ENCODE assay signal across 20 cellular contexts in genomic region chr7:150572496-150572895, GRCh38. TPM values are rescaled to one million over a fixed set of nuclear protein-coding genes. Genes with fewer than 3 reads are reported as not detected.
DNase-seq lines count a peak whose midpoint lies in the region; ATAC-seq and TF ChIP-seq lines count a peak whose summit lies in the region.
"Had no signal": no experiment of that assay in that cellular context is flagged by ENCODE, and none has a peak within 500 bp of the region (broad histone marks: within the 10 kb centered on the region; RNA-seq: fewer than 3 reads in every experiment).

No MANE protein-coding gene starts in this region.

- intact Hi-C loops in esophagus squamous epithelium (cut with DNase I): no loop called here

- no peaks in the 10 kb centered on the region for H3K4me1 ChIP-seq in SK-N-SH (ENCODE audit: control insufficient read depth in 1 of 2, insufficient read depth in 2 of 2, low read depth in 1 of 2, low read length in 1 of 2)
- H3K4me1 ChIP-seq in esophagus squamous epithelium: peaks cover 0 to 10% (median 0%) of the 10 kb centered on the region in 3 donors

- no peak for TF ChIP-seq POLR2A in esophagus squamous epithelium (IDR thresholded peaks at IDR 0.05)

- no peak for TF ChIP-seq CTCF in SK-N-SH (IDR thresholded peaks at IDR 0.05)
- no peak for TF ChIP-seq CTCF in esophagus squamous epithelium (IDR thresholded peaks at IDR 0.05)

- H3K36me3 ChIP-seq in SK-N-SH (replicated peaks in 1 of 2; ENCODE audit: control insufficient read depth in 1 of 2, insufficient read depth in 2 of 2, low read length in 1 of 2) (no peaks in the 10 kb centered on the region), esophagus squamous epithelium (peaks cover 0 to 32% (median 0%) of the 10 kb centered on the region in 3 donors)

- H3K36me3 Mint-ChIP-seq in activated naive CD8-positive, alpha-beta T cell: peaks cover 59% of the 10 kb centered on the region
- H3K36me3 Mint-ChIP-seq in activated naive CD8-positive, alpha-beta T cell treated with anti-CD3 and anti-CD28 coated beads, Interleukin-2, amount 50 U/mL, for 24 hours (ENCODE audit: low read depth): peaks cover 57% of the 10 kb centered on the region
- peaks cover 70 to 88% (median 73%) of the 10 kb centered on the region in 3 donors for H3K36me3 Mint-ChIP-seq in immature natural killer cell

- DNase-seq in SK-N-SH: no peak
- no peak for DNase-seq in activated naive CD8-positive, alpha-beta T cell treated with anti-CD3 and anti-CD28 coated beads, Interleukin-2, amount 50 U/mL, for 24 hours
- no peak for DNase-seq in immature natural killer cell
- no peak for DNase-seq in RKO (ENCODE audit: low spot score)
- DNase-seq in esophagus squamous epithelium (lab: John Stamatoyannopoulos, UW): no peak
- DNase-seq: AML-193, KBM-7, NCI-H1694 treated with DMSO at 0.1 percent for 48 hours, NCI-H510A, NCI-H748 treated with DMSO at 0.1 percent for 48 hours, SHP77 had no signal

- H3K4me3 ChIP-seq in SK-N-SH (ENCODE audit: low read depth in 2 of 2, low read length in 1 of 2) (no peak overlapping the region), esophagus squamous epithelium (no peak overlapping the region)
- H3K4me3 ChIP-seq: SK-N-MC had no signal

- H3K27me3 ChIP-seq in SK-N-SH (ENCODE audit: insufficient read depth) (no peaks in the 10 kb centered on the region), esophagus squamous epithelium (no peaks in the 10 kb centered on the region)

- peaks cover 54% of the 10 kb centered on the region for H3K4me1 Mint-ChIP-seq in activated naive CD8-positive, alpha-beta T cell (ENCODE audit: low read depth)
- peaks cover 29% of the 10 kb centered on the region for H3K4me1 Mint-ChIP-seq in activated naive CD8-positive, alpha-beta T cell treated with anti-CD3 and anti-CD28 coated beads, Interleukin-2, amount 50 U/mL, for 24 hours
- H3K4me1 Mint-ChIP-seq in immature natural killer cell: peaks cover 53 to 83% of the 10 kb centered on the region in 2 donors

- TF ChIP-seq RAD21 in SK-N-SH (IDR thresholded peaks at IDR 0.05; ENCODE audit: low read length): no peak

- H3K27ac ChIP-seq in SK-N-SH (ENCODE audit: low read depth in 2 of 2, low read length in 1 of 2) (no peak overlapping the region), esophagus squamous epithelium (no peak overlapping the region)
- H3K27ac ChIP-seq: 22Rv1, C4-2B, SK-N-MC had no signal

- 18% methylated on average over 10 of the region's 10 CpGs for WGBS in SK-N-SH (ENCODE audit: low lambda C conversion rate)
- 86% methylated on average over 10 of the region's 10 CpGs for WGBS in esophagus squamous epithelium, 2 donors

- H3F3A ChIP-seq in SK-N-SH (replicated peaks; ENCODE audit: insufficient read depth): no peaks in the 10 kb centered on the region

- ATAC-seq in SK-N-SH treated with all-trans-retinoic acid at 6 μM for 48 hours (no peak), HG02870 (IDR thresholded peaks at IDR 0.05; ENCODE audit: unreplicated experiment) (no peak)
- ATAC-seq in activated naive CD8-positive, alpha-beta T cell treated with anti-CD3 and anti-CD28 coated beads, Interleukin-2, amount 50 U/mL, for 24 hours: no peak

- no peaks in the 10 kb centered on the region for H3K27me3 Mint-ChIP-seq in activated naive CD8-positive, alpha-beta T cell
- H3K27me3 Mint-ChIP-seq in activated naive CD8-positive, alpha-beta T cell treated with anti-CD3 and anti-CD28 coated beads, Interleukin-2, amount 50 U/mL, for 24 hours: no peaks in the 10 kb centered on the region
- H3K27me3 Mint-ChIP-seq in immature natural killer cell (ENCODE audit: low read depth in 3 of 3): peaks cover 5 to 10% (median 7%) of the 10 kb centered on the region in 3 donors

- no peak overlapping the region for H3K9ac ChIP-seq in SK-N-SH

- TF ChIP-seq EP300 in SK-N-SH (IDR thresholded peaks at IDR 0.05; ENCODE audit: borderline replicate concordance in 1 of 2, low read depth in 1 of 2, low read length in 1 of 2): no peak

- 0 out of 2 replicates have a peak overlapping the region, but pooled peaks have one; percentile 41 for H3K4me2 ChIP-seq in SK-N-SH

- CTCF ChIA-PET in SK-N-SH (lab: Yijun Ruan, JAX): no interaction called here

- H3K9me3 ChIP-seq in SK-N-SH (no peaks in the 10 kb centered on the region), esophagus squamous epithelium (peaks cover 0 to 14% (median 0%) of the 10 kb centered on the region in 3 donors)

- peaks cover 17% of the 10 kb centered on the region for H3K9me3 Mint-ChIP-seq in activated naive CD8-positive, alpha-beta T cell (ENCODE audit: low read depth)
- H3K9me3 Mint-ChIP-seq in activated naive CD8-positive, alpha-beta T cell treated with anti-CD3 and anti-CD28 coated beads, Interleukin-2, amount 50 U/mL, for 24 hours: peaks cover 28% of the 10 kb centered on the region
- H3K9me3 Mint-ChIP-seq in immature natural killer cell: peaks cover 29 to 84% (median 82%) of the 10 kb centered on the region in 6 donors

- no peaks in the 10 kb centered on the region for H3K79me2 ChIP-seq in SK-N-SH (ENCODE audit: insufficient read depth)

- H3K4me3 Mint-ChIP-seq in activated naive CD8-positive, alpha-beta T cell: peak overlapping the region; percentile 0
- no peak overlapping the region for H3K4me3 Mint-ChIP-seq in activated naive CD8-positive, alpha-beta T cell treated with anti-CD3 and anti-CD28 coated beads, Interleukin-2, amount 50 U/mL, for 24 hours
- H3K4me3 Mint-ChIP-seq in immature natural killer cell: peak overlapping the region in 4 of 5 donors; percentile 8 to 50 (median 38)

- POLR2A ChIA-PET in SK-N-SH (lab: Yijun Ruan, JAX): no interaction called here

- H2AFZ ChIP-seq in SK-N-SH (ENCODE audit: low read depth): peak overlapping the region; percentile 40

- H3K27ac Mint-ChIP-seq in activated naive CD8-positive, alpha-beta T cell: peak overlapping the region; percentile 82
- no peak overlapping the region for H3K27ac Mint-ChIP-seq in activated naive CD8-positive, alpha-beta T cell treated with anti-CD3 and anti-CD28 coated beads, Interleukin-2, amount 50 U/mL, for 24 hours
- peak overlapping the region in 2 of 6 donors; percentile 51 to 79 for H3K27ac Mint-ChIP-seq in immature natural killer cell

- no peaks in the 10 kb centered on the region for H4K20me1 ChIP-seq in SK-N-SH (ENCODE audit: insufficient read depth)

- no peaks in the 10 kb centered on the region for H3K9me2 ChIP-seq in SK-N-SH

TF ChIP-seq in SK-N-SH, 30 proteins besides CTCF, POLR2A, EP300 and RAD21:
- no peak for TF ChIP-seq USF2 (IDR thresholded peaks at IDR 0.05; ENCODE audit: borderline replicate concordance, low read depth, low read length)

TF ChIP-seq in SK-N-SH treated with all-trans-retinoic acid at 6 μM for 48 hours, 23 proteins besides CTCF, POLR2A, EP300 and RAD21 (continues in another document):
- no peak for TF ChIP-seq CREB5 (CRISPR knock-in tag; IDR thresholded peaks at IDR 0.05; ENCODE audit: low read depth)
- TF ChIP-seq CSDC2 (CRISPR knock-in tag; IDR thresholded peaks at IDR 0.05): no peak
- no peak for TF ChIP-seq TCF4 (CRISPR knock-in tag; IDR thresholded peaks at IDR 0.05; ENCODE audit: borderline replicate concordance)
- TF ChIP-seq ZNF565 (CRISPR knock-in tag; conservative IDR thresholded peaks at IDR 0.05; ENCODE audit: low read depth): no peak
- no peak for TF ChIP-seq ISL1 (CRISPR knock-in tag; IDR thresholded peaks at IDR 0.05)
- no peak for TF ChIP-seq TOX (CRISPR knock-in tag; IDR thresholded peaks at IDR 0.05; ENCODE audit: borderline replicate concordance)
- no peak for TF ChIP-seq SNAI2 (CRISPR knock-in tag; IDR thresholded peaks at IDR 0.05)

RNA-seq across cellular contexts. Expression of gene GIMAP4, which starts 5.3 kb away (rescaled TPM):
- polyA plus RNA-seq in SK-N-SH (2012; rRNA removed) (not detected in 2 replicates), immature natural killer cell (100 to 1,000 TPM; 158 to 420 (median 392) TPM)
- polyA plus RNA-seq in SK-N-SH (2012; cell fraction: cytosol; rRNA removed): 0.04 and 0.05 TPM in 2 replicates
- polyA plus RNA-seq in SK-N-SH (2012; cell fraction: nucleus; rRNA removed): not detected in 2 replicates
- 10 to 100 TPM in 2 of 4 donors, 1 to 10 TPM in 2; 2.1 to 23.7 (median 12.1) TPM for total RNA-seq in esophagus squamous epithelium
- total RNA-seq: OCI-LY7, RPMI7951 had no signal

RNA-seq across cellular contexts. Expression of gene GIMAP7, which starts 57.8 kb away (rescaled TPM):
- not detected in 2 replicates for polyA plus RNA-seq in SK-N-SH (2012; rRNA removed)
- not detected in 2 replicates for polyA plus RNA-seq in SK-N-SH (2012; cell fraction: cytosol; rRNA removed)
- polyA plus RNA-seq in SK-N-SH (2012; cell fraction: nucleus; rRNA removed): not detected in 2 replicates
- 100 to 1,000 TPM; 285 to 709 (median 555) TPM for polyA plus RNA-seq in immature natural killer cell
- total RNA-seq in esophagus squamous epithelium: 10 to 100 TPM in 1 of 4 donors, 1 to 10 TPM in 2, under 1 TPM in 1; 0.64 to 18.1 (median 3.3) TPM
- total RNA-seq: H4, OCI-LY7, RPMI7951 had no signal

RNA-seq across cellular contexts. Expression of gene GIMAP6, which starts 59.7 kb away (rescaled TPM):
- polyA plus RNA-seq in SK-N-SH (2012; rRNA removed): 0.03 and 0.05 TPM in 2 replicates
- polyA plus RNA-seq in SK-N-SH (2012; cell fraction: cytosol; rRNA removed): 0.01 TPM in 2 replicates
- polyA plus RNA-seq in SK-N-SH (2012; cell fraction: nucleus; rRNA removed): 0.02 and 0.04 TPM in 2 replicates
- 100 to 1,000 TPM; 119 to 279 (median 173) TPM for polyA plus RNA-seq in immature natural killer cell
- total RNA-seq in esophagus squamous epithelium: 10 to 100 TPM in 2 of 4 donors, 1 to 10 TPM in 2; 3.1 to 30.1 (median 12.9) TPM
- total RNA-seq: OCI-LY7 had no signal

Comparison
In these comparisons a context has a peak if more than half of its experiments do, and no peak if none do; other contexts are left out.
1. RNA of gene GIMAP4, which starts 5.3 kb away (polyA plus RNA-seq): 158 to 420 TPM in immature natural killer cell; 0.04 to 0.05 TPM in SK-N-SH; every median in the first group is over 100 times any median in the second.
2. RNA of gene GIMAP7, which starts 57.8 kb away (polyA plus RNA-seq): 285 to 709 TPM in immature natural killer cell; not detected in SK-N-SH; every median in the first group is over 100 times any median in the second.
3. RNA of gene GIMAP6, which starts 59.7 kb away (polyA plus RNA-seq): 119 to 279 TPM in immature natural killer cell; 0.01 to 0.05 TPM in SK-N-SH; every median in the first group is over 100 times any median in the second.